ENCODE assay signal across 9 cellular contexts in genomic region chr17:30236297-30236624, GRCh38. TPM values are rescaled to one million over a fixed set of nuclear protein-coding genes. Genes with fewer than 3 reads are reported as not detected.
A peak's percentile ranks its signal among the peaks of the same experiment; 100 is the strongest.
DNase-seq lines count a peak whose midpoint lies in the region; ATAC-seq and TF ChIP-seq lines count a peak whose summit lies in the region.
"Had no signal": no experiment of that assay in that cellular context is flagged by ENCODE, and none has a peak within 500 bp of the region (broad histone marks: within the 10 kb centered on the region; RNA-seq: fewer than 3 reads in every experiment).

No MANE protein-coding gene starts in this region.

- peaks cover 19% of the 10 kb centered on the region for H3K4me1 ChIP-seq in CD4-positive, CD25-positive, alpha-beta regulatory T cell (ENCODE audit: control insufficient read depth, insufficient read depth, low read length, poor library complexity, severe bottlenecking)
- peaks cover 20% of the 10 kb centered on the region for H3K4me1 ChIP-seq in HUES6 (ENCODE audit: control insufficient read depth, insufficient read depth, low read length)
- peaks cover 28% of the 10 kb centered on the region for H3K4me1 ChIP-seq in ectodermal cell (ENCODE audit: control insufficient read depth, insufficient read depth, low read length)

- H4K20me1 ChIP-seq in neural cell (ENCODE audit: insufficient read depth) = no peaks in the 10 kb centered on the region

- peak overlapping the region in 3 of 4 donors; percentile 65 to 78 (median 69) for H3K4me3 Mint-ChIP-seq in CD4-positive, CD25-positive, alpha-beta regulatory T cell

- H3K4me2 ChIP-seq in neural cell (ENCODE audit: low read length) = no peak overlapping the region

- WGBS in ectodermal cell, 2 experiments = 56 to 57% methylated on average over 10 of the region's 10 CpGs

- TF ChIP-seq RAD21 in neural cell (conservative IDR thresholded peaks at IDR 0.05) = no peak

- H3K9me2 ChIP-seq in neural cell (ENCODE audit: insufficient read depth, low read length) = no peaks in the 10 kb centered on the region

- H3K9me3 Mint-ChIP-seq in CD4-positive, CD25-positive, alpha-beta regulatory T cell = peaks cover 0 to 4% (median 0%) of the 10 kb centered on the region in 7 donors

- no peak overlapping the region for H3K9ac ChIP-seq in HUES6 (ENCODE audit: low read length)
- no peak overlapping the region for H3K9ac ChIP-seq in neural cell (ENCODE audit: low read length)

- H2AFZ ChIP-seq in neural cell (ENCODE audit: low read depth, low read length) = no peak overlapping the region

- no peak overlapping the region for H3K4me3 ChIP-seq in CD4-positive, CD25-positive, alpha-beta regulatory T cell (ENCODE audit: low read depth, low read length)
- H3K4me3 ChIP-seq in HUES6 (ENCODE audit: low read depth, low read length) (peak overlapping the region; percentile 68), ectodermal cell (ENCODE audit: insufficient read depth, low read depth, low read length) (peak overlapping the region; percentile 21), neural cell (ENCODE audit: low read length) (peak overlapping the region; percentile 68)

- H3K79me2 ChIP-seq in neural cell (replicated peaks; ENCODE audit: insufficient read depth, low read length) = no peaks in the 10 kb centered on the region

- no peak for DNase-seq in CD4-positive, CD25-positive, alpha-beta regulatory T cell
- DNase-seq in hepatic stellate cell (ENCODE audit: low spot score) (no peak), GF-D8 (lab: John Stamatoyannopoulos, UW) (no peak), caudate nucleus (lab: John Stamatoyannopoulos, UW) (no peak)
- DNase-seq: DND-41 had no signal

- H3K36me3 Mint-ChIP-seq in CD4-positive, CD25-positive, alpha-beta regulatory T cell = no peaks in the 10 kb centered on the region

- H3K27ac Mint-ChIP-seq in CD4-positive, CD25-positive, alpha-beta regulatory T cell = no peak overlapping the region

- H3K36me3 ChIP-seq in CD4-positive, CD25-positive, alpha-beta regulatory T cell (ENCODE audit: control insufficient read depth, insufficient read depth, low read length) = no peaks in the 10 kb centered on the region
- H3K36me3 ChIP-seq in HUES6 (ENCODE audit: control insufficient read depth, insufficient read depth, low read length) (no peaks in the 10 kb centered on the region), ectodermal cell (ENCODE audit: control insufficient read depth, insufficient read depth, low read length) (no peaks in the 10 kb centered on the region), neural cell (ENCODE audit: insufficient read depth, low read length) (no peaks in the 10 kb centered on the region)

- H3K27me3 Mint-ChIP-seq in CD4-positive, CD25-positive, alpha-beta regulatory T cell = peaks cover 57% of the 10 kb centered on the region

- no peak for TF ChIP-seq EP300 in neural cell (conservative IDR thresholded peaks at IDR 0.05; ENCODE audit: poor library complexity, severe bottlenecking)

- no peak overlapping the region for H3K27ac ChIP-seq in CD4-positive, CD25-positive, alpha-beta regulatory T cell (ENCODE audit: insufficient read depth, low read length, poor library complexity, severe bottlenecking)
- no peak overlapping the region for H3K27ac ChIP-seq in HUES6 (ENCODE audit: low read depth, low read length)
- no peak overlapping the region for H3K27ac ChIP-seq in ectodermal cell (ENCODE audit: insufficient read depth, low read depth, low read length, poor library complexity, severe bottlenecking)
- no peak overlapping the region for H3K27ac ChIP-seq in neural cell (ENCODE audit: low read length)
- no peak overlapping the region for H3K27ac ChIP-seq in caudate nucleus (ENCODE audit: low read depth, low read length)

- peaks cover 6 to 32% (median 15%) of the 10 kb centered on the region in 4 donors for H3K4me1 Mint-ChIP-seq in CD4-positive, CD25-positive, alpha-beta regulatory T cell

- ATAC-seq in CD4-positive, CD25-positive, alpha-beta regulatory T cell (ENCODE audit: low read depth in 2 of 2) = no peak
- ATAC-seq in HG02623 (IDR thresholded peaks at IDR 0.05; ENCODE audit: unreplicated experiment) = no peak

- TF ChIP-seq CTCF in neural cell (IDR thresholded peaks at IDR 0.05; ENCODE audit: poor library complexity, severe bottlenecking) = no peak

- no peaks in the 10 kb centered on the region for H3K9me3 ChIP-seq in CD4-positive, CD25-positive, alpha-beta regulatory T cell (ENCODE audit: control insufficient read depth in 2 of 2, low read length in 2 of 2)
- no peaks in the 10 kb centered on the region for H3K9me3 ChIP-seq in HUES6 (ENCODE audit: control insufficient read depth, insufficient read depth, low read depth, low read length)
- H3K9me3 ChIP-seq in ectodermal cell (ENCODE audit: control insufficient read depth, low read length) = no peaks in the 10 kb centered on the region
- H3K9me3 ChIP-seq in neural cell (ENCODE audit: low read length) = no peaks in the 10 kb centered on the region

- H3K27me3 ChIP-seq in CD4-positive, CD25-positive, alpha-beta regulatory T cell (ENCODE audit: control insufficient read depth, insufficient read depth, low read length) = peaks cover 29% of the 10 kb centered on the region
- H3K27me3 ChIP-seq in HUES6 (ENCODE audit: control insufficient read depth, insufficient read depth, low read length) (peaks cover 81% of the 10 kb centered on the region), ectodermal cell (ENCODE audit: control insufficient read depth, insufficient read depth, low read length, poor library complexity, severe bottlenecking) (peaks cover 87% of the 10 kb centered on the region), neural cell (ENCODE audit: insufficient read depth, low read depth, low read length) (peaks cover 69% of the 10 kb centered on the region)

- H3F3A ChIP-seq in neural cell (ENCODE audit: insufficient read depth, low read length, poor library complexity, severe bottlenecking) = no peaks in the 10 kb centered on the region

TF ChIP-seq in neural cell, 6 proteins besides CTCF, POLR2A, EP300 and RAD21:
- TF ChIP-seq POLR2AphosphoS5 (IDR thresholded peaks at IDR 0.05) (no peak), MXI1 (conservative IDR thresholded peaks at IDR 0.05; ENCODE audit: poor library complexity, severe bottlenecking) (no peak), EZH2 (IDR thresholded peaks at IDR 0.05; ENCODE audit: borderline replicate concordance, insufficient read depth, low read length, poor library complexity, severe bottlenecking) (no peak), SMC3 (conservative IDR thresholded peaks at IDR 0.05; ENCODE audit: poor library complexity) (no peak)

RNA-seq across cellular contexts. Expression of gene SLC6A4, which starts 0.8 kb away (rescaled TPM):
- total RNA-seq in CD4-positive, CD25-positive, alpha-beta regulatory T cell = 0.25 TPM
- under 1 TPM in 1 of 4 donors, not detected in 3; 0.24 TPM for polyA plus RNA-seq in CD4-positive, CD25-positive, alpha-beta regulatory T cell
- not detected for polyA plus RNA-seq in ectodermal cell (2013, experiment 1 of 4)
- polyA plus RNA-seq in ectodermal cell (2013, experiment 2 of 4) = 0.20 TPM
- polyA plus RNA-seq in ectodermal cell (2013, experiment 3 of 4) = not detected
- 0.04 TPM for polyA plus RNA-seq in ectodermal cell (2013, experiment 4 of 4)
- 1.1 TPM in 2 replicates for polyA plus RNA-seq in neural cell
- polyA minus RNA-seq in neural cell = not detected in 2 replicates

RNA-seq across cellular contexts. Expression of gene BLMH, which starts 55.5 kb away (rescaled TPM):
- 30.0 TPM for total RNA-seq in CD4-positive, CD25-positive, alpha-beta regulatory T cell
- polyA plus RNA-seq in CD4-positive, CD25-positive, alpha-beta regulatory T cell = 10 to 100 TPM; 16.7 to 21.5 (median 18.9) TPM
- polyA plus RNA-seq in ectodermal cell (2013, experiment 1 of 4) = 83.3 TPM
- 89.7 TPM for polyA plus RNA-seq in ectodermal cell (2013, experiment 2 of 4)
- 68.0 TPM for polyA plus RNA-seq in ectodermal cell (2013, experiment 3 of 4)
- 78.8 TPM for polyA plus RNA-seq in ectodermal cell (2013, experiment 4 of 4)
- 44.3 and 53.7 TPM in 2 replicates for polyA plus RNA-seq in neural cell
- polyA minus RNA-seq in neural cell = 44.1 and 44.8 TPM in 2 replicates
